ENCODE assay signal across 20 cellular contexts in genomic region chr20:63058696-63059335, GRCh38. TPM values are rescaled to one million over a fixed set of nuclear protein-coding genes. Genes with fewer than 3 reads are reported as not detected.
DNase-seq lines count a peak whose midpoint lies in the region; ATAC-seq and TF ChIP-seq lines count a peak whose summit lies in the region.
"Had no signal": no experiment of that assay in that cellular context is flagged by ENCODE, and none has a peak within 500 bp of the region (broad histone marks: within the 10 kb centered on the region; RNA-seq: fewer than 3 reads in every experiment).

No MANE protein-coding gene starts in this region.

- no peaks in the 10 kb centered on the region for H3K36me3 ChIP-seq in RWPE2 (ENCODE audit: low read depth)

- peaks cover 23% of the 10 kb centered on the region for H3K27me3 Mint-ChIP-seq in activated T-cell treated with anti-CD3 and anti-CD28 coated beads, Interleukin-2, amount 50 U/mL, for 24 hours
- peaks cover 17% of the 10 kb centered on the region for H3K27me3 Mint-ChIP-seq in activated CD4-positive, alpha-beta T cell treated with anti-CD3 and anti-CD28 coated beads for 36 hours
- H3K27me3 Mint-ChIP-seq: activated CD4-positive, alpha-beta T cell treated with anti-CD3 and anti-CD28 coated beads, Interleukin-2, amount 10 ng/mL, durations not matched to agents 7 days and 5 days had no signal

- ATAC-seq in RWPE2 (ENCODE audit: low read depth), result 0 out of 3 replicates have a peak, but pooled peaks have one; percentile 7
- ATAC-seq in sciatic nerve, result no peak
- ATAC-seq in activated CD4-positive, alpha-beta T cell treated with anti-CD3 and anti-CD28 coated beads for 36 hours, result no peak
- no peak for ATAC-seq in HG02610 (IDR thresholded peaks at IDR 0.05; ENCODE audit: unreplicated experiment)
- ATAC-seq: body of pancreas, left colon had no signal

- no peak overlapping the region for H3K4me3 ChIP-seq in RWPE2 (ENCODE audit: severe bottlenecking)
- H3K4me3 ChIP-seq: body of pancreas had no signal

- CTCF ChIA-PET in activated CD4-positive, alpha-beta T cell treated with anti-CD3 and anti-CD28 coated beads for 36 hours (lab: Charles Lee), result interaction anchor here (0.5 to 0.6 kb wide), 2 partner anchors 58 to 66 kb away, joined by 3 read pairs; no protein-coding TSS in a partner anchor

- peak; percentile 12 for DNase-seq in activated T-cell treated with anti-CD3 and anti-CD28 coated beads, Interleukin-2, amount 50 U/mL, for 1 hour
- DNase-seq in activated T-cell treated with anti-CD3 and anti-CD28 coated beads, Interleukin-2, amount 50 U/mL, for 24 hours, result no peak
- DNase-seq in RWPE2 (ENCODE audit: low spot score) (peak; percentile 84), islet precursor cell (peak; percentile 42), sciatic nerve (ENCODE audit: low spot score) (peak; percentile 40), NAMALWA (ENCODE audit: low spot score) (no peak)
- no peak for DNase-seq in activated CD4-positive, alpha-beta T cell treated with anti-CD3 and anti-CD28 coated beads for 36 hours
- DNase-seq: activated CD4-positive, alpha-beta T cell treated with anti-CD3 and anti-CD28 coated beads, Interleukin-2, amount 10 ng/mL, durations not matched to agents 7 days and 5 days; C1 segment of cervical spinal cord; Calu3; left colon; NCI-H1417 treated with DMSO at 0.1 percent for 48 hours; SHP77 treated with DMSO at 0.1 percent for 48 hours; stimulated activated CD4-positive, alpha-beta T cell treated with anti-CD3 and anti-CD28 coated beads, Interleukin-12 subunit alpha, Interleukin-12 subunit beta, amount 100 ng/mL, for 4 hours had no signal

- peaks cover 37% of the 10 kb centered on the region for H3K27me3 ChIP-seq in RWPE2 (ENCODE audit: insufficient read depth, poor library complexity, severe bottlenecking)

- H3K9me3 ChIP-seq in RWPE2 (ENCODE audit: severe bottlenecking), result no peaks in the 10 kb centered on the region
- H3K9me3 ChIP-seq: body of pancreas had no signal

- H3K36me3 Mint-ChIP-seq in activated T-cell treated with anti-CD3 and anti-CD28 coated beads, Interleukin-2, amount 50 U/mL, for 24 hours (ENCODE audit: low read depth), result no peaks in the 10 kb centered on the region
- no peaks in the 10 kb centered on the region for H3K36me3 Mint-ChIP-seq in activated CD4-positive, alpha-beta T cell treated with anti-CD3 and anti-CD28 coated beads for 36 hours (ENCODE audit: low read depth)
- H3K36me3 Mint-ChIP-seq: activated naive CD8-positive, alpha-beta T cell had no signal

- no peak overlapping the region for H3K4me3 Mint-ChIP-seq in activated T-cell treated with anti-CD3 and anti-CD28 coated beads, Interleukin-2, amount 50 U/mL, for 24 hours
- H3K4me3 Mint-ChIP-seq in activated CD4-positive, alpha-beta T cell treated with anti-CD3 and anti-CD28 coated beads for 36 hours, result no peak overlapping the region
- H3K4me3 Mint-ChIP-seq: activated CD4-positive, alpha-beta T cell treated with anti-CD3 and anti-CD28 coated beads, Interleukin-2, amount 10 ng/mL, durations not matched to agents 7 days and 5 days; activated naive CD8-positive, alpha-beta T cell had no signal

- POLR2A ChIA-PET in activated CD4-positive, alpha-beta T cell treated with anti-CD3 and anti-CD28 coated beads for 36 hours (lab: Charles Lee), result no interaction called here

- no peak overlapping the region for H3K27ac ChIP-seq in RWPE2 (ENCODE audit: poor library complexity, severe bottlenecking)
- H3K27ac ChIP-seq: body of pancreas had no signal

- intact Hi-C loops in sciatic nerve (cut with DNase I), result no loop called here
- intact Hi-C loops in activated CD4-positive, alpha-beta T cell treated with anti-CD3 and anti-CD28 coated beads for 36 hours (cut with DNase I, micrococcal nuclease), result loop anchor here in 1 of 2 experiments (5.0 kb wide), 3 partner anchors 173 to 323 kb away; partner anchors contain the start of gene COL20A1

- no peak overlapping the region for H3K27ac Mint-ChIP-seq in activated T-cell treated with anti-CD3 and anti-CD28 coated beads, Interleukin-2, amount 50 U/mL, for 24 hours
- no peak overlapping the region for H3K27ac Mint-ChIP-seq in activated CD4-positive, alpha-beta T cell treated with anti-CD3 and anti-CD28 coated beads for 36 hours
- H3K27ac Mint-ChIP-seq: activated CD4-positive, alpha-beta T cell treated with anti-CD3 and anti-CD28 coated beads, Interleukin-2, amount 10 ng/mL, durations not matched to agents 7 days and 5 days; activated naive CD8-positive, alpha-beta T cell had no signal

- no peak for TF ChIP-seq CTCF in RWPE2 (IDR thresholded peaks at IDR 0.05; ENCODE audit: poor library complexity, severe bottlenecking)

- H3K4me1 ChIP-seq in RWPE2 (ENCODE audit: insufficient read depth, poor library complexity, severe bottlenecking), result no peaks in the 10 kb centered on the region
- H3K4me1 ChIP-seq: body of pancreas had no signal

- H3K9me3 Mint-ChIP-seq in activated T-cell treated with anti-CD3 and anti-CD28 coated beads, Interleukin-2, amount 50 U/mL, for 24 hours, result no peaks in the 10 kb centered on the region
- no peaks in the 10 kb centered on the region for H3K9me3 Mint-ChIP-seq in activated CD4-positive, alpha-beta T cell treated with anti-CD3 and anti-CD28 coated beads for 36 hours (ENCODE audit: low read depth)
- H3K9me3 Mint-ChIP-seq: activated CD4-positive, alpha-beta T cell treated with anti-CD3 and anti-CD28 coated beads, Interleukin-2, amount 10 ng/mL, durations not matched to agents 7 days and 5 days had no signal

- H3K4me1 Mint-ChIP-seq in activated T-cell treated with anti-CD3 and anti-CD28 coated beads, Interleukin-2, amount 50 U/mL, for 24 hours (ENCODE audit: low read depth), result no peaks in the 10 kb centered on the region
- no peaks in the 10 kb centered on the region for H3K4me1 Mint-ChIP-seq in activated CD4-positive, alpha-beta T cell treated with anti-CD3 and anti-CD28 coated beads for 36 hours
- H3K4me1 Mint-ChIP-seq: activated CD4-positive, alpha-beta T cell treated with anti-CD3 and anti-CD28 coated beads, Interleukin-2, amount 10 ng/mL, durations not matched to agents 7 days and 5 days had no signal

RNA-seq across cellular contexts. Expression of gene BHLHE23, which starts 52.1 kb away (rescaled TPM):
- total RNA-seq in sciatic nerve, result not detected
- not detected for total RNA-seq in activated CD4-positive, alpha-beta T cell treated with anti-CD3 and anti-CD28 coated beads for 36 hours
- total RNA-seq: activated CD4-positive, alpha-beta T cell treated with anti-CD3 and anti-CD28 coated beads, Interleukin-2, amount 10 ng/mL, durations not matched to agents 7 days and 5 days; body of pancreas; Calu3; fibroblast of lung; glomerular endothelial cell; left colon; mucosa of gallbladder had no signal

Comparison
In these comparisons a context has a peak if more than half of its experiments do, and no peak if none do; other contexts are left out.
1. DNase-seq: peak in activated T-cell treated with anti-CD3 and anti-CD28 coated beads, Interleukin-2, amount 50 U/mL, for 1 hour (single experiment), RWPE2 (single experiment), islet precursor cell (single experiment) and sciatic nerve (single experiment); none in activated T-cell treated with anti-CD3 and anti-CD28 coated beads, Interleukin-2, amount 50 U/mL, for 24 hours (single experiment), NAMALWA (single experiment) and activated CD4-positive, alpha-beta T cell treated with anti-CD3 and anti-CD28 coated beads for 36 hours (single experiment).